1 cellular context compared by ENCODE assay signal in the genomic region with DNA sequence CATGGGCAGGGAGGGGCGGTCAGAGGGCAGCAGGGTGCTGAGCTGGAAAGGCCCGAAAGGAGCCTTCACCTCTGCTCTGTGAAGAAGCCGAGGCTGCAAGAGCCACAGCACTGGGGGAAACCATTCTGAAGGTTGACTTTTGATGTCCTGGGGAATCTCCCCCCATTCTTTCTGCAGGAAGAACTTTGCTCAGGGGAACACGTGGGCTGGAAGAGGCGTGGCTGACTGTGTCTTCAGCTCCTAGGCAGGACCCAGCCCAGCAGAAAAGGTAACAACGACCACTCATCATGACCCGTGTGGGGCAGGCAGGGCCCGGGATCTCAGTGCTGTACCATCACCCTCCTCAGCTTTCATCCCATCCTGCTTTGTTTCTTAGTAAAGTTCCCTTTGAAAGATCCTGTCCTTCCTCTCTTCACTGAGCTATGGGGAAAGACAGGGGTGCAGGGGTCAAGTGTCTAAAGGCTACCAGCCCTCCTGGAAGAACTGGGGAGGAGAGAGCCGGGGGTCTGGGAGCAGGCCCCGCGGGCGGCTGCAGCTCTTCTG.
TF ChIP-seq lines count a peak whose summit lies in the region.

No MANE protein-coding gene starts in this region.

TF ChIP-seq in H1, 55 proteins besides CTCF, POLR2A, EP300 and RAD21:
- no peak for TF ChIP-seq SP4 (IDR thresholded peaks at IDR 0.05; ENCODE audit: low read length)
